8 cellular contexts compared by ENCODE assay signal in genomic region chr6:158645064-158646022, GRCh38. TPM values are rescaled to one million over a fixed set of nuclear protein-coding genes. Genes with fewer than 3 reads are reported as not detected.
DNase-seq lines count a peak whose midpoint lies in the region; ATAC-seq, FAIRE-seq and TF ChIP-seq lines count a peak whose summit lies in the region.

No MANE protein-coding gene starts in this region.

- peak overlapping the region; percentile 93 for H3K4me3 Mint-ChIP-seq in Calu3 (ENCODE audit: low read depth, unreplicated experiment)
- H3K4me3 Mint-ChIP-seq in naive thymus-derived CD4-positive, alpha-beta T cell, result peak overlapping the region; percentile 77 to 96 (median 94)

- peak overlapping the region; percentile 98 for H3K4me3 ChIP-seq in choroid plexus epithelial cell (ENCODE audit: low read depth, low read length)
- H3K4me3 ChIP-seq in naive thymus-derived CD4-positive, alpha-beta T cell (ENCODE audit: low read length), result peak overlapping the region; percentile 81

- DNase-seq in Calu3 (no peak), NCI-H526 treated with DMSO at 0.1 percent for 48 hours (lab: John Stamatoyannopoulos, UW) (peak; percentile 82), choroid plexus epithelial cell (ENCODE audit: low read depth) (no peak), SW 1271 (lab: John Stamatoyannopoulos, UW) (no peak), GM12891 (ENCODE audit: insufficient read length, low spot score) (no peak), H54 (ENCODE audit: insufficient read length, low spot score) (no peak)
- peak in 1 of 9 donors; percentile 24 for DNase-seq in naive thymus-derived CD4-positive, alpha-beta T cell

- TSS peak; percentile 86 for BruUV-seq in Calu3 (replicated peaks; lab: Mats Ljungman, UMichigan)

- peak overlapping the region; percentile 94 for H3K27ac Mint-ChIP-seq in Calu3 (ENCODE audit: unreplicated experiment)
- peak overlapping the region; percentile 86 to 99 (median 94) for H3K27ac Mint-ChIP-seq in naive thymus-derived CD4-positive, alpha-beta T cell

- peaks cover 0 to 6% (median 0%) of the 10 kb centered on the region in 3 experiments for H3K36me3 ChIP-seq in naive thymus-derived CD4-positive, alpha-beta T cell (ENCODE audit: control insufficient read depth in 2 of 3, insufficient read depth in 3 of 3, low read length in 3 of 3)

- H3K27ac ChIP-seq in naive thymus-derived CD4-positive, alpha-beta T cell (ENCODE audit: low read depth, low read length), result peak overlapping the region; percentile 97

- intact Hi-C loops in Calu3 (cut with micrococcal nuclease; ENCODE audit: unreplicated experiment), result loop anchor here (5.0 kb wide), 2 partner anchors 47 to 357 kb away; partner anchors contain the start of gene RSPH3
- intact Hi-C loops in naive thymus-derived CD4-positive, alpha-beta T cell (cut with micrococcal nuclease), result loop anchor here in 1 of 2 donors (2.0 kb wide), 1 partner anchor 15 kb away; no protein-coding TSS in a partner anchor

- H3K4me1 ChIP-seq in naive thymus-derived CD4-positive, alpha-beta T cell (ENCODE audit: control insufficient read depth in 2 of 2, insufficient read depth in 2 of 2, low read length in 2 of 2), result peaks cover 32 to 44% of the 10 kb centered on the region in 2 donors

- no peak for TF ChIP-seq CTCF in Calu3 (IDR thresholded peaks at IDR 0.05; ENCODE audit: unreplicated experiment)
- TF ChIP-seq CTCF in choroid plexus epithelial cell (conservative IDR thresholded peaks at IDR 0.05; ENCODE audit: low read depth, low read length), result no peak

- H3K9me3 ChIP-seq in naive thymus-derived CD4-positive, alpha-beta T cell (ENCODE audit: control insufficient read depth in 2 of 3, low read length in 3 of 3), result no peaks in the 10 kb centered on the region

- peaks cover 73% of the 10 kb centered on the region for H3K4me1 Mint-ChIP-seq in Calu3 (ENCODE audit: low read depth, unreplicated experiment)
- H3K4me1 Mint-ChIP-seq in naive thymus-derived CD4-positive, alpha-beta T cell, result peaks cover 49 to 72% (median 67%) of the 10 kb centered on the region in 7 donors

- no peaks in the 10 kb centered on the region for H3K9me3 Mint-ChIP-seq in Calu3 (ENCODE audit: low read depth, unreplicated experiment)
- H3K9me3 Mint-ChIP-seq in naive thymus-derived CD4-positive, alpha-beta T cell, result peaks cover 0 to 2% (median 0%) of the 10 kb centered on the region in 11 donors

- TF ChIP-seq POLR2A in GM12891 (IDR thresholded peaks at IDR 0.05; ENCODE audit: low read depth, low read length) (no peak), H54 (IDR thresholded peaks at IDR 0.05; ENCODE audit: low read depth, low read length) (no peak)

- ATAC-seq in naive thymus-derived CD4-positive, alpha-beta T cell, result no peak
- no peak for ATAC-seq in HG03280 (IDR thresholded peaks at IDR 0.05; ENCODE audit: unreplicated experiment)

- POLR2A ChIA-PET in naive thymus-derived CD4-positive, alpha-beta T cell (lab: Charles Lee), result interaction anchor here (0.8 to 5.2 kb wide), 8 partner anchors 9 to 224 kb away, joined by 3 to 78 read pairs (median 4); no protein-coding TSS in a partner anchor

- H3K27me3 Mint-ChIP-seq in Calu3 (ENCODE audit: unreplicated experiment), result no peaks in the 10 kb centered on the region
- H3K27me3 Mint-ChIP-seq in naive thymus-derived CD4-positive, alpha-beta T cell, result no peaks in the 10 kb centered on the region

- H3K36me3 Mint-ChIP-seq in Calu3 (ENCODE audit: insufficient read depth, unreplicated experiment), result peaks cover 55% of the 10 kb centered on the region
- H3K36me3 Mint-ChIP-seq in naive thymus-derived CD4-positive, alpha-beta T cell, result peaks cover 5 to 30% (median 14%) of the 10 kb centered on the region in 5 donors

- no peaks in the 10 kb centered on the region for H3K27me3 ChIP-seq in naive thymus-derived CD4-positive, alpha-beta T cell (ENCODE audit: control insufficient read depth in 2 of 2, insufficient read depth in 2 of 2, low read length in 2 of 2)

- FAIRE-seq in GM12891 (lab: Jason Lieb, UNC) (no peak), H54 (lab: Jason Lieb, UNC) (no peak)

- CTCF ChIA-PET in Calu3 (lab: Charles Lee), result interaction anchor here (0.6 to 2.2 kb wide), 4 partner anchors 15 to 489 kb away, joined by 3 to 13 read pairs (median 4); no protein-coding TSS in a partner anchor
- CTCF ChIA-PET in naive thymus-derived CD4-positive, alpha-beta T cell (lab: Charles Lee), result interaction anchor here (0.6 to 2.9 kb wide), 5 partner anchors 9 to 229 kb away, joined by 3 to 19 read pairs (median 11); no protein-coding TSS in a partner anchor

TF ChIP-seq in GM12891, 5 proteins besides CTCF, POLR2A, EP300 and RAD21:
- TF ChIP-seq POLR2AphosphoS5 (IDR thresholded peaks at IDR 0.05; ENCODE audit: low read depth, low read length) (no peak), SPI1 (IDR thresholded peaks at IDR 0.05; ENCODE audit: low read depth, low read length) (no peak)
TF ChIP-seq in GM12891: peak in this region for 0.

RNA-seq across cellular contexts. Expression of gene DYNLT1, which starts 0.8 kb away (rescaled TPM):
- 156 and 167 TPM in 2 replicates for total RNA-seq in Calu3 (2022)
- 100 to 1,000 TPM in 2 of 5 experiments, 10 to 100 TPM in 3; 66.4 to 122 (median 75.9) TPM for total RNA-seq in naive thymus-derived CD4-positive, alpha-beta T cell
- 10 to 100 TPM; 81.6 to 95.6 TPM for polyA plus RNA-seq in naive thymus-derived CD4-positive, alpha-beta T cell
- polyA plus RNA-seq in GM12891 (2012; ENCODE audit: low read depth, missing spikeins), result 45.0 TPM

RNA-seq across cellular contexts. Expression of gene SYTL3, which starts 4.5 kb away (rescaled TPM):
- 14.2 and 15.0 TPM in 2 replicates for total RNA-seq in Calu3 (2022)
- 10 to 100 TPM; 25.8 to 67.0 (median 31.1) TPM for total RNA-seq in naive thymus-derived CD4-positive, alpha-beta T cell
- 10 to 100 TPM; 13.4 to 27.3 TPM for polyA plus RNA-seq in naive thymus-derived CD4-positive, alpha-beta T cell
- 2.1 TPM for polyA plus RNA-seq in GM12891 (2012; ENCODE audit: low read depth, missing spikeins)
